Comparison of ENCODE assay signal across 11 cellular contexts in the genomic region with DNA sequence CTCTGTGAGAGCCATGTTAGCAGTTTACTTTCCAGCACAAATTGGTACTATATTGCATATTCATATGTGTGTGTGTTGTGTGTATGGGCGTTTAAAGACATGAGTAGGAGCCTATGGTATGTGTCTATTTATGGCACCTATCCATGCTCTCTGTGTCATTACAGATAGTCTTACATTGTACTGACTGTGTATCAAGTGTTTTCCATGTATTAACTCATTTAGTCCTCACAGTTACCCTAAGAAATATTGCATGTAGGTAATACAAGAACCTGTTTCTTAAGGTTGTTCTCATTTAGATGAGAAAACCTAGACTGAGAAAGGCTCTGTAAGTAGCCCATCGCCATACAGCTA. TPM values are rescaled to one million over a fixed set of nuclear protein-coding genes. Genes with fewer than 3 reads are reported as not detected.
DNase-seq lines count a peak whose midpoint lies in the region; ATAC-seq, FAIRE-seq and TF ChIP-seq lines count a peak whose summit lies in the region.
"Had no signal": no experiment of that assay in that cellular context is flagged by ENCODE, and none has a peak within 500 bp of the region (broad histone marks: within the 10 kb centered on the region; RNA-seq: fewer than 3 reads in every experiment).

No MANE protein-coding gene starts in this region.

- CTCF ChIA-PET in GM12878 (lab: Yijun Ruan, JAX) (interaction anchor here (0.7 to 2.0 kb wide), 3 partner anchors 12 to 39 kb away, joined by 3 to 8 read pairs (median 4); partner anchors contain the start of gene NAGPA), GM10248 (lab: Yijun Ruan, JAX) (interaction anchor here (1.4 kb wide), 2 partner anchors 12 to 17 kb away, joined by 4 to 5 read pairs; no protein-coding TSS in a partner anchor)

- no peak for ATAC-seq in GM12878
- no peak for ATAC-seq in natural killer cell treated with Interleukin-12 subunit alpha and Interleukin-12 subunit beta and Interleukin-15 and Interleukin-18, amount 100 ng/mL, for 72 hours
- ATAC-seq: sciatic nerve had no signal

- H3K4me3 ChIP-seq in DOHH2 (ENCODE audit: low read length): peak overlapping the region; percentile 73; the same call in 1 of the 2 replicates
- no peak overlapping the region for H3K4me3 ChIP-seq in KMS-11 (IDR thresholded peaks at IDR 0.05; ENCODE audit: insufficient read depth, low read depth, low read length)
- no peak overlapping the region for H3K4me3 ChIP-seq in GM12878

- POLR2A ChIA-PET in GM12878 (lab: Charles Lee) (no interaction called here), GM10248 (lab: Yijun Ruan, JAX) (no interaction called here)

- TF ChIP-seq CTCF in DOHH2 (IDR thresholded peaks at IDR 0.05; ENCODE audit: low read depth, low read length, poor library complexity, severe bottlenecking) (no peak), KMS-11 (conservative IDR thresholded peaks at IDR 0.05; ENCODE audit: low read depth, low read length) (no peak), GM12878 (IDR thresholded peaks at IDR 0.05 in 2 of 3, conservative IDR thresholded peaks at IDR 0.05 in 1 of 3; ENCODE audit: control insufficient read depth in 2 of 3, extremely low read depth in 1 of 3, insufficient read depth in 1 of 3, low read depth in 3 of 3, low read length in 3 of 3) (no peak), GM10248 (IDR thresholded peaks at IDR 0.05; ENCODE audit: control extremely low read depth, extremely low read depth, low read depth, missing control alignments) (no peak)

- peaks cover 23 to 26% of the 10 kb centered on the region in 2 donors for H3K4me1 Mint-ChIP-seq in natural killer cell treated with Interleukin-12 subunit alpha and Interleukin-12 subunit beta and Interleukin-15 and Interleukin-18, amount 100 ng/mL, for 72 hours (ENCODE audit: low read depth in 2 of 2)

- WGBS in GM12878 (ENCODE audit: insufficient coverage, insufficient replicate concordance, low lambda C conversion rate, missing lambda C conversion rate): 95% methylated on average over 2 of the region's 2 CpGs

- peak overlapping the region; percentile 30 to 99 for H3K27ac Mint-ChIP-seq in natural killer cell treated with Interleukin-12 subunit alpha and Interleukin-12 subunit beta and Interleukin-15 and Interleukin-18, amount 100 ng/mL, for 72 hours

- no peak for TF ChIP-seq POLR2A in GM12878 (IDR thresholded peaks at IDR 0.05; ENCODE audit: low read depth, low read length)

- intact Hi-C loops in GM12878 (cut with micrococcal nuclease; ENCODE audit: unreplicated experiment): no loop called here

- H3K36me3 ChIP-seq in DOHH2 (ENCODE audit: control insufficient read depth, low read length) (peaks cover 29% of the 10 kb centered on the region), KMS-11 (ENCODE audit: insufficient read depth) (no peaks in the 10 kb centered on the region), GM12878 (ENCODE audit: control insufficient read depth in 2 of 2, insufficient read depth in 2 of 2, low read length in 1 of 2) (peaks cover 5% of the 10 kb centered on the region in 2 experiments; a peak in 3 of 4 replicates)

- peaks cover 20% of the 10 kb centered on the region for H3K4me1 ChIP-seq in DOHH2 (ENCODE audit: control insufficient read depth, low read length)
- H3K4me1 ChIP-seq in KMS-11 (ENCODE audit: low read depth, poor library complexity, severe bottlenecking): peaks cover 17% of the 10 kb centered on the region
- H3K4me1 ChIP-seq in GM12878 (ENCODE audit: control insufficient read depth, insufficient read depth, low read length): peaks cover 10% of the 10 kb centered on the region

- peak overlapping the region; percentile 91 for H3K4me3 Mint-ChIP-seq in natural killer cell treated with Interleukin-12 subunit alpha and Interleukin-12 subunit beta and Interleukin-15 and Interleukin-18, amount 100 ng/mL, for 72 hours

- FAIRE-seq in GM12878 (lab: Jason Lieb, UNC): no peak

- DNase-seq in GM12878 (ENCODE audit: low read depth, low spot score) (no peak), NAMALWA (ENCODE audit: low spot score) (no peak), GM10248 (ENCODE audit: extremely low spot score) (no peak), SW480 (ENCODE audit: low spot score) (no peak)
- DNase-seq in natural killer cell treated with Interleukin-12 subunit alpha and Interleukin-12 subunit beta and Interleukin-15 and Interleukin-18, amount 100 ng/mL, for 72 hours (ENCODE audit: low spot score): no peak
- DNase-seq: activated gamma-delta T cell treated with Interleukin-2 at 50 U/mL for 16 hours, KBM-7 had no signal

- H3K36me3 Mint-ChIP-seq in natural killer cell treated with Interleukin-12 subunit alpha and Interleukin-12 subunit beta and Interleukin-15 and Interleukin-18, amount 100 ng/mL, for 72 hours: peaks cover 5% of the 10 kb centered on the region

- RAD21 ChIA-PET in GM12878 (lab: Charles Lee; ENCODE audit: unreplicated experiment): no interaction called here

- H3K9ac ChIP-seq in KMS-11 (no peak overlapping the region), GM12878 (ENCODE audit: control insufficient read depth, insufficient read depth, low read length) (no peak overlapping the region; the same call in 1 of the 2 replicates)

- H4K20me1 ChIP-seq in DOHH2 (ENCODE audit: control insufficient read depth, insufficient read depth, low read depth, low read length) (no peaks in the 10 kb centered on the region), KMS-11 (ENCODE audit: insufficient read depth) (no peaks in the 10 kb centered on the region), GM12878 (ENCODE audit: control insufficient read depth, insufficient read depth) (no peaks in the 10 kb centered on the region)

- TF ChIP-seq RAD21 in GM12878 (IDR thresholded peaks at IDR 0.05; ENCODE audit: insufficient read depth, low read depth, low read length): no peak

- H3F3A ChIP-seq in DOHH2 (ENCODE audit: control insufficient read depth, insufficient read depth): no peaks in the 10 kb centered on the region

- no peaks in the 10 kb centered on the region for H3K27me3 ChIP-seq in DOHH2 (ENCODE audit: control insufficient read depth, low read length)
- H3K27me3 ChIP-seq in KMS-11 (ENCODE audit: insufficient read depth, low read depth): no peaks in the 10 kb centered on the region
- no peaks in the 10 kb centered on the region for H3K27me3 ChIP-seq in GM12878 (replicated peaks in 1 of 2; ENCODE audit: control insufficient read depth in 2 of 2, insufficient read depth in 2 of 2, low read length in 1 of 2)

- TF ChIP-seq EP300 in GM12878 (IDR thresholded peaks at IDR 0.05; ENCODE audit: borderline replicate concordance in 1 of 2, control insufficient read depth in 1 of 2, low read depth in 2 of 2, low read length in 2 of 2): no peak

- BruUV-seq in GM12878 (replicated peaks; lab: Mats Ljungman, UMichigan): no TSS peak

- H3K9me3 ChIP-seq in DOHH2 (ENCODE audit: control insufficient read depth, insufficient read depth, low read length) (no peaks in the 10 kb centered on the region), GM12878 (replicated peaks; ENCODE audit: control insufficient read depth, insufficient read depth, low read length) (no peaks in the 10 kb centered on the region; the same call in 2 of the 3 replicates)

- SMC1A ChIA-PET in GM12878 (lab: Charles Lee; ENCODE audit: uncharacterized antibody, unreplicated experiment): interaction anchor here (0.7 to 1.7 kb wide), 3 partner anchors 9 to 413 kb away, joined by 3 to 6 read pairs (median 3); no protein-coding TSS in a partner anchor

- H2AFZ ChIP-seq in KMS-11 (ENCODE audit: low read depth): no peak overlapping the region
- no peak overlapping the region for H2AFZ ChIP-seq in GM12878 (ENCODE audit: control insufficient read depth, low read depth, low read length)

- no peak overlapping the region for H3K27ac ChIP-seq in DOHH2 (ENCODE audit: low read depth, low read length)
- no peak overlapping the region for H3K27ac ChIP-seq in KMS-11
- H3K27ac ChIP-seq in GM12878 (ENCODE audit: control insufficient read depth, insufficient read depth): no peak overlapping the region

- no peaks in the 10 kb centered on the region for H3K9me2 ChIP-seq in DOHH2 (replicated peaks; ENCODE audit: control insufficient read depth, low read length)

- H3K9me3 Mint-ChIP-seq in natural killer cell treated with Interleukin-12 subunit alpha and Interleukin-12 subunit beta and Interleukin-15 and Interleukin-18, amount 100 ng/mL, for 72 hours: no peaks in the 10 kb centered on the region

- H3K27me3 Mint-ChIP-seq in natural killer cell treated with Interleukin-12 subunit alpha and Interleukin-12 subunit beta and Interleukin-15 and Interleukin-18, amount 100 ng/mL, for 72 hours: no peaks in the 10 kb centered on the region

- H3K79me2 ChIP-seq in DOHH2 (ENCODE audit: control insufficient read depth, low read length): peaks cover 36% of the 10 kb centered on the region
- peaks cover 20% of the 10 kb centered on the region for H3K79me2 ChIP-seq in KMS-11 (ENCODE audit: insufficient read depth, low read depth)
- peaks cover 10% of the 10 kb centered on the region for H3K79me2 ChIP-seq in GM12878 (ENCODE audit: control insufficient read depth, insufficient read depth, low read length)

- in situ Hi-C loops in GM12878 (cut with MboI): no loop called here

- H3K4me2 ChIP-seq in DOHH2 (ENCODE audit: low read length): peak overlapping the region; percentile 71
- peak overlapping the region; percentile 81; the same call in 1 of the 2 replicates for H3K4me2 ChIP-seq in KMS-11
- H3K4me2 ChIP-seq in GM12878 (ENCODE audit: control insufficient read depth, insufficient read depth): peak overlapping the region; percentile 69

RNA-seq across cellular contexts. Expression of gene ALG1, which starts 1.6 kb away (rescaled TPM):
- 20.2 and 22.1 TPM in 2 replicates for total RNA-seq in GM12878 (2013; cell fraction: nucleolus; rRNA removed)
- total RNA-seq in GM12878 (2014; rRNA removed): 30.9 and 32.6 TPM in 2 replicates
- total RNA-seq in GM12878 (2014; rRNA removed; fragmentation: Illumina TruSeq; extraction: Trizol): 14.1 and 16.5 TPM in 2 replicates
- total RNA-seq in GM12878 (2021): 26.2 and 26.9 TPM in 2 replicates
- polyA plus RNA-seq in GM12878 (2011; ENCODE audit: low read depth): 6.4 TPM
- 15.9 and 19.1 TPM in 2 replicates for polyA plus RNA-seq in GM12878 (2011; rRNA removed)
- polyA plus RNA-seq in GM12878 (2011; cell fraction: cytosol; rRNA removed): 24.3 and 29.4 TPM in 2 replicates
- polyA plus RNA-seq in GM12878 (2011; cell fraction: nucleus; rRNA removed): 17.5 and 20.2 TPM in 2 replicates
- polyA plus RNA-seq in GM12878 (2012): 11.5 and 15.2 TPM in 2 replicates
- polyA plus RNA-seq in GM12878 (2014; fragmentation: Illumina TruSeq; extraction: Trizol): 17.9 and 21.4 TPM in 2 replicates
- 1 to 10 TPM; 1.5 to 5.2 TPM for polyA plus RNA-seq in GM12878 (2014; fragmentation: Nextera tagmentation; extraction: Ambion mirVana)
- 23.4 and 26.9 TPM in 2 replicates for polyA plus RNA-seq in GM12878 (2014; rRNA removed)
- 10 to 100 TPM; 41.3 to 43.2 TPM for polyA plus RNA-seq in GM12878 (2016; fragmentation: Nextera tagmentation; extraction: Ambion mirVana)
- 28.7 and 32.7 TPM in 2 replicates for polyA minus RNA-seq in GM12878 (2011; rRNA and poly(A)+ RNA removed)
- 4.7 and 8.3 TPM in 2 replicates for polyA minus RNA-seq in GM12878 (2011; cell fraction: cytosol; rRNA and poly(A)+ RNA removed)
- polyA minus RNA-seq in GM12878 (2011; cell fraction: nucleus; rRNA and poly(A)+ RNA removed): 10.4 and 20.3 TPM in 2 replicates
- total RNA-seq in natural killer cell treated with Interleukin-12 subunit alpha and Interleukin-12 subunit beta and Interleukin-15 and Interleukin-18, amount 100 ng/mL, for 72 hours: 10 to 100 TPM; 24.3 to 37.3 TPM

RNA-seq across cellular contexts. Expression of gene C16orf89, which starts 7.5 kb away (rescaled TPM):
- total RNA-seq in GM12878 (2013; cell fraction: nucleolus; rRNA removed): not detected in 2 replicates
- not detected in 2 replicates for total RNA-seq in GM12878 (2014; rRNA removed)
- not detected in 2 replicates for total RNA-seq in GM12878 (2014; rRNA removed; fragmentation: Illumina TruSeq; extraction: Trizol)
- total RNA-seq in GM12878 (2021): not detected in 2 replicates
- polyA plus RNA-seq in GM12878 (2011; ENCODE audit: low read depth): not detected
- 0.17 TPM in 1 of 2 replicates, not detected in the other for polyA plus RNA-seq in GM12878 (2011; rRNA removed)
- 0.03 TPM in 1 of 2 replicates, not detected in the other for polyA plus RNA-seq in GM12878 (2011; cell fraction: cytosol; rRNA removed)
- not detected in 2 replicates for polyA plus RNA-seq in GM12878 (2011; cell fraction: nucleus; rRNA removed)
- polyA plus RNA-seq in GM12878 (2012): 0.22 TPM in 1 of 2 replicates, not detected in the other
- not detected in 2 replicates for polyA plus RNA-seq in GM12878 (2014; fragmentation: Illumina TruSeq; extraction: Trizol)
- polyA plus RNA-seq in GM12878 (2014; fragmentation: Nextera tagmentation; extraction: Ambion mirVana): not detected
- polyA plus RNA-seq in GM12878 (2014; rRNA removed): not detected in 2 replicates
- polyA plus RNA-seq in GM12878 (2016; fragmentation: Nextera tagmentation; extraction: Ambion mirVana): not detected
- 0.46 TPM in 1 of 2 replicates, not detected in the other for polyA minus RNA-seq in GM12878 (2011; rRNA and poly(A)+ RNA removed)
- not detected in 2 replicates for polyA minus RNA-seq in GM12878 (2011; cell fraction: cytosol; rRNA and poly(A)+ RNA removed)
- not detected in 2 replicates for polyA minus RNA-seq in GM12878 (2011; cell fraction: nucleus; rRNA and poly(A)+ RNA removed)
- not detected for total RNA-seq in natural killer cell treated with Interleukin-12 subunit alpha and Interleukin-12 subunit beta and Interleukin-15 and Interleukin-18, amount 100 ng/mL, for 72 hours
- total RNA-seq: Daoy had no signal

RNA-seq across cellular contexts. Expression of gene EEF2KMT, which starts 24.3 kb away (rescaled TPM):
- 7.9 and 8.5 TPM in 2 replicates for total RNA-seq in GM12878 (2013; cell fraction: nucleolus; rRNA removed)
- total RNA-seq in GM12878 (2014; rRNA removed): 19.0 and 21.0 TPM in 2 replicates
- 8.6 and 9.5 TPM in 2 replicates for total RNA-seq in GM12878 (2014; rRNA removed; fragmentation: Illumina TruSeq; extraction: Trizol)
- 17.5 and 19.0 TPM in 2 replicates for total RNA-seq in GM12878 (2021)
- 2.8 TPM for polyA plus RNA-seq in GM12878 (2011; ENCODE audit: low read depth)
- polyA plus RNA-seq in GM12878 (2011; rRNA removed): 4.9 and 8.6 TPM in 2 replicates
- 10.6 and 16.4 TPM in 2 replicates for polyA plus RNA-seq in GM12878 (2011; cell fraction: cytosol; rRNA removed)
- 17.8 and 24.9 TPM in 2 replicates for polyA plus RNA-seq in GM12878 (2011; cell fraction: nucleus; rRNA removed)
- polyA plus RNA-seq in GM12878 (2012): 6.3 and 6.7 TPM in 2 replicates
- polyA plus RNA-seq in GM12878 (2014; fragmentation: Illumina TruSeq; extraction: Trizol): 5.0 and 9.5 TPM in 2 replicates
- 1 to 10 TPM; 3.8 to 4.8 TPM for polyA plus RNA-seq in GM12878 (2014; fragmentation: Nextera tagmentation; extraction: Ambion mirVana)
- 17.5 and 21.1 TPM in 2 replicates for polyA plus RNA-seq in GM12878 (2014; rRNA removed)
- 10 to 100 TPM; 26.0 to 28.1 TPM for polyA plus RNA-seq in GM12878 (2016; fragmentation: Nextera tagmentation; extraction: Ambion mirVana)
- 5.3 and 9.3 TPM in 2 replicates for polyA minus RNA-seq in GM12878 (2011; rRNA and poly(A)+ RNA removed)
- 5.1 and 6.4 TPM in 2 replicates for polyA minus RNA-seq in GM12878 (2011; cell fraction: cytosol; rRNA and poly(A)+ RNA removed)
- 5.3 and 11.1 TPM in 2 replicates for polyA minus RNA-seq in GM12878 (2011; cell fraction: nucleus; rRNA and poly(A)+ RNA removed)
- total RNA-seq in natural killer cell treated with Interleukin-12 subunit alpha and Interleukin-12 subunit beta and Interleukin-15 and Interleukin-18, amount 100 ng/mL, for 72 hours: 10 to 100 TPM; 10.6 to 18.8 TPM

RNA-seq across cellular contexts. Expression of gene NAGPA, which starts 39.5 kb away (rescaled TPM):
- 8.7 and 20.9 TPM in 2 replicates for total RNA-seq in GM12878 (2013; cell fraction: nucleolus; rRNA removed)
- total RNA-seq in GM12878 (2014; rRNA removed) (8.1 and 11.6 TPM in 2 replicates), GM12878 (2014; rRNA removed; fragmentation: Illumina TruSeq; extraction: Trizol) (3.7 and 5.0 TPM in 2 replicates), GM12878 (2021) (8.2 and 8.8 TPM in 2 replicates)
- polyA plus RNA-seq in GM12878 (2011; ENCODE audit: low read depth): 2.1 TPM
- polyA plus RNA-seq in GM12878 (2011; rRNA removed) (0.82 and 1.9 TPM in 2 replicates), GM12878 (2014; fragmentation: Illumina TruSeq; extraction: Trizol) (0.65 and 2.7 TPM in 2 replicates), GM12878 (2014; fragmentation: Nextera tagmentation; extraction: Ambion mirVana) (under 1 TPM; 0.03 to 0.79 TPM), GM12878 (2014; rRNA removed) (8.5 and 9.7 TPM in 2 replicates), GM12878 (2016; fragmentation: Nextera tagmentation; extraction: Ambion mirVana) (1 to 10 TPM; 9.3 to 9.9 TPM)
- polyA plus RNA-seq in GM12878 (2011; cell fraction: cytosol; rRNA removed): 3.5 and 5.9 TPM in 2 replicates
- 9.2 and 10.5 TPM in 2 replicates for polyA plus RNA-seq in GM12878 (2011; cell fraction: nucleus; rRNA removed)
- polyA plus RNA-seq in GM12878 (2012): 5.6 and 10.2 TPM in 2 replicates
- polyA minus RNA-seq in GM12878 (2011; rRNA and poly(A)+ RNA removed): 1.5 and 2.3 TPM in 2 replicates
- polyA minus RNA-seq in GM12878 (2011; cell fraction: cytosol; rRNA and poly(A)+ RNA removed): 3.5 and 3.8 TPM in 2 replicates
- 3.5 and 6.8 TPM in 2 replicates for polyA minus RNA-seq in GM12878 (2011; cell fraction: nucleus; rRNA and poly(A)+ RNA removed)
- total RNA-seq in natural killer cell treated with Interleukin-12 subunit alpha and Interleukin-12 subunit beta and Interleukin-15 and Interleukin-18, amount 100 ng/mL, for 72 hours: 10 to 100 TPM; 10.1 to 17.4 TPM
